23 cellular contexts compared by ENCODE assay signal in the genomic region with DNA sequence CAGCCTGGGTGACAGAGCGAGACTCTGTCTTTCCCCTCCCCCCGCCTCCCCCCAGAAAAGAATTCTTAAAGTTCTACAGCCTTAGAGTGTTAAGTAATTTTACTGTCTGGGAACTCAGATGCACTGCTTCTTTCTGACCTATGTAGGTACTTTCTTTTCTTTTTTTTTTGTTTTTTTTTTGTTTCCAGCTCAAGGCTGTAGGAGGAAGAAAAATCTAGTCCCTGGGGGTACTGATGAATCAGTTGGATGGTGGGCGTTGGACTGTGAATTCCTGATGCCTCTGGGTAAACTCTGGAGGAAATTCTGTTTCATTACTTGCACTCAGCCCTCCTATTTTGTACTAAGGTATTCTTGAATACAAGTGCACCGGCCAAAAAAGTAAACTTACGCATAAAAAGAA. TPM values are rescaled to one million over a fixed set of nuclear protein-coding genes. Genes with fewer than 3 reads are reported as not detected.
DNase-seq lines count a peak whose midpoint lies in the region; ATAC-seq lines count a peak whose summit lies in the region.
"Had no signal": no experiment of that assay in that cellular context is flagged by ENCODE, and none has a peak within 500 bp of the region (broad histone marks: within the 10 kb centered on the region; RNA-seq: fewer than 3 reads in every experiment).

No MANE protein-coding gene starts in this region.

- 100% methylated on average over 2 of the region's 5 CpGs for WGBS in mesenchymal stem cell

- intact Hi-C loops in CD4-positive, alpha-beta memory T cell (cut with micrococcal nuclease) = loop anchor here (10.0 kb wide), 1 partner anchor 297 kb away; a partner anchor contains a TSS

- H3K4me3 ChIP-seq in CD4-positive, alpha-beta memory T cell (ENCODE audit: low read length in 2 of 2) = no peak overlapping the region
- H3K4me3 ChIP-seq in adipocyte (ENCODE audit: low read length) = no peak overlapping the region
- peak overlapping the region in 1 of 2 experiments; percentile 22 for H3K4me3 ChIP-seq in mesenchymal stem cell (ENCODE audit: insufficient read depth in 1 of 2, low read depth in 1 of 2, low read length in 2 of 2)
- H3K4me3 ChIP-seq: coronary artery, right atrium auricular region, thyroid gland had no signal

- H3K27ac ChIP-seq in CD4-positive, alpha-beta memory T cell (ENCODE audit: low read depth, low read length) = no peak overlapping the region
- no peak overlapping the region for H3K27ac ChIP-seq in mesenchymal stem cell (ENCODE audit: low read length, poor library complexity, severe bottlenecking)
- H3K27ac ChIP-seq: coronary artery, right atrium auricular region, thyroid gland had no signal

- in situ Hi-C loops in ACHN (cut with HindIII; ENCODE audit: low pct_ligation_motif_present, low pct_unique_long_range_greater_than_20kb, low sequenced_read_pairs) = no loop called here
- in situ Hi-C loops in KBM-7 (cut with MboI; ENCODE audit: low pct_unique_long_range_greater_than_20kb, low sequenced_read_pairs) = no loop called here

- no peak overlapping the region for H2AFZ ChIP-seq in mesenchymal stem cell (ENCODE audit: low read depth, low read length)

- ATAC-seq in HG02938 (IDR thresholded peaks at IDR 0.05; ENCODE audit: unreplicated experiment) = no peak
- ATAC-seq: natural killer cell treated with Interleukin-12 subunit alpha and Interleukin-12 subunit beta and Interleukin-15 and Interleukin-18, amount 100 ng/mL, for 72 hours had no signal

- no peak overlapping the region for H2BK12ac ChIP-seq in mesenchymal stem cell (ENCODE audit: low read length in 2 of 2)

- H3K14ac ChIP-seq in mesenchymal stem cell (ENCODE audit: low read length in 2 of 2) = no peak overlapping the region

- peaks cover 39% of the 10 kb centered on the region for H3K79me1 ChIP-seq in mesenchymal stem cell (replicated peaks; ENCODE audit: low read length, poor library complexity, severe bottlenecking)

- H3K9ac ChIP-seq in adipocyte (ENCODE audit: low read length) (no peak overlapping the region), mesenchymal stem cell (ENCODE audit: low read length) (peak overlapping the region; percentile 31)

- H3K4ac ChIP-seq in mesenchymal stem cell (ENCODE audit: low read depth in 1 of 2, low read length in 2 of 2) = no peak overlapping the region

- H4K8ac ChIP-seq in mesenchymal stem cell (ENCODE audit: low read length) = no peak overlapping the region

- no peak overlapping the region for H2AK5ac ChIP-seq in mesenchymal stem cell (ENCODE audit: low read length, severe bottlenecking)

- no peaks in the 10 kb centered on the region for H3K27me3 ChIP-seq in CD4-positive, alpha-beta memory T cell (ENCODE audit: insufficient read depth, low read length)
- H3K27me3 ChIP-seq in adipocyte (replicated peaks; ENCODE audit: control insufficient read depth, insufficient read depth, low read length) (no peaks in the 10 kb centered on the region), mesenchymal stem cell (ENCODE audit: control insufficient read depth in 1 of 2, insufficient read depth in 1 of 2, low read length in 2 of 2) (no peaks in the 10 kb centered on the region)
- H3K27me3 ChIP-seq: right atrium auricular region, thyroid gland had no signal

- H2BK15ac ChIP-seq in mesenchymal stem cell (ENCODE audit: low read depth, poor library complexity, severe bottlenecking) = no peak overlapping the region

- H3K4me1 ChIP-seq in CD4-positive, alpha-beta memory T cell (ENCODE audit: insufficient read depth, low read length) = peaks cover 23% of the 10 kb centered on the region
- H3K4me1 ChIP-seq in adipocyte (ENCODE audit: control insufficient read depth, insufficient read depth, low read length) = peaks cover 13% of the 10 kb centered on the region
- peaks cover 14% of the 10 kb centered on the region for H3K4me1 ChIP-seq in mesenchymal stem cell (ENCODE audit: control insufficient read depth, insufficient read depth, low read depth, low read length)

- no peak overlapping the region for H3K4me3 Mint-ChIP-seq in CD4-positive, alpha-beta memory T cell
- H3K4me3 Mint-ChIP-seq: immature natural killer cell; natural killer cell treated with Interleukin-12 subunit alpha and Interleukin-12 subunit beta and Interleukin-15 and Interleukin-18, amount 100 ng/mL, for 72 hours had no signal

- no peak overlapping the region for H3K18ac ChIP-seq in mesenchymal stem cell (ENCODE audit: low read depth in 1 of 2, low read length in 2 of 2)

- H3K27me3 Mint-ChIP-seq in CD4-positive, alpha-beta memory T cell = no peaks in the 10 kb centered on the region
- H3K27me3 Mint-ChIP-seq: natural killer cell treated with Interleukin-12 subunit alpha and Interleukin-12 subunit beta and Interleukin-15 and Interleukin-18, amount 100 ng/mL, for 72 hours had no signal

- no peak overlapping the region for H2BK120ac ChIP-seq in mesenchymal stem cell (ENCODE audit: low read depth, low read length)

- no peaks in the 10 kb centered on the region for H3K9me3 Mint-ChIP-seq in CD4-positive, alpha-beta memory T cell
- H3K9me3 Mint-ChIP-seq: immature natural killer cell; natural killer cell treated with Interleukin-12 subunit alpha and Interleukin-12 subunit beta and Interleukin-15 and Interleukin-18, amount 100 ng/mL, for 72 hours had no signal

- H2BK5ac ChIP-seq in mesenchymal stem cell (ENCODE audit: low read depth, low read length, poor library complexity, severe bottlenecking) = no peak overlapping the region

- no peak overlapping the region for H3K23ac ChIP-seq in mesenchymal stem cell (ENCODE audit: low read length in 2 of 2)

- CTCF ChIA-PET in CD4-positive, alpha-beta memory T cell (lab: Charles Lee; ENCODE audit: partially characterized antibody) = interaction anchor here (0.7 to 3.7 kb wide), 2 partner anchors 19 to 85 kb away, joined by 3 to 14 read pairs; no protein-coding TSS in a partner anchor

- peaks cover 27 to 52% (median 35%) of the 10 kb centered on the region in 4 donors for H3K4me1 Mint-ChIP-seq in CD4-positive, alpha-beta memory T cell

- peak; percentile 9 for DNase-seq in ACHN
- no peak for DNase-seq in CD4-positive, alpha-beta memory T cell
- peak; percentile 36 for DNase-seq in adipocyte (ENCODE audit: low read depth)
- no peak for DNase-seq in mesenchymal stem cell
- no peak for DNase-seq in OCI-M2 (lab: John Stamatoyannopoulos, UW; ENCODE audit: unreplicated experiment)
- no peak for DNase-seq in KBM-7
- DNase-seq in Kasumi-1 (lab: John Stamatoyannopoulos, UW) = no peak
- DNase-seq: activated CD4-positive, CD25-positive, alpha-beta regulatory T cell; DMS53; glutamatergic neuron; immature natural killer cell; NCI-H146; NCI-H510A; stimulated activated CD4-positive, alpha-beta T cell treated with anti-CD3 and anti-CD28 coated beads, Interleukin-2, amount 100 ng/mL, for 48 hours; T-helper 1 cell; thyroid gland had no signal

- H3K36me3 ChIP-seq in CD4-positive, alpha-beta memory T cell (ENCODE audit: insufficient read depth, low read length) = peaks cover 46% of the 10 kb centered on the region
- H3K36me3 ChIP-seq in adipocyte (ENCODE audit: control insufficient read depth, insufficient read depth, low read length, severe bottlenecking) (peaks cover 69% of the 10 kb centered on the region), mesenchymal stem cell (ENCODE audit: control insufficient read depth in 1 of 2, insufficient read depth in 2 of 2, low read depth in 1 of 2, low read length in 2 of 2) (peaks cover 56 to 75% of the 10 kb centered on the region in 2 experiments)

- peak overlapping the region in 4 of 7 donors; percentile 17 to 77 (median 67) for H3K27ac Mint-ChIP-seq in CD4-positive, alpha-beta memory T cell

- POLR2A ChIA-PET in CD4-positive, alpha-beta memory T cell (lab: Charles Lee; ENCODE audit: partially characterized antibody) = interaction anchor here (1.3 kb wide), 1 partner anchor 39 kb away, joined by 3 read pairs; no protein-coding TSS in a partner anchor

- H3K36me3 Mint-ChIP-seq in CD4-positive, alpha-beta memory T cell = peaks cover 21 to 74% of the 10 kb centered on the region in 2 donors

- no peak overlapping the region for H4K91ac ChIP-seq in mesenchymal stem cell (ENCODE audit: low read length)

- H3K4me2 ChIP-seq in mesenchymal stem cell (ENCODE audit: low read length, poor library complexity, severe bottlenecking) = no peak overlapping the region

- no peaks in the 10 kb centered on the region for H3K9me3 ChIP-seq in CD4-positive, alpha-beta memory T cell (ENCODE audit: control insufficient read depth in 1 of 2, low read length in 2 of 2)
- H3K9me3 ChIP-seq in adipocyte (ENCODE audit: control insufficient read depth, low read length) = no peaks in the 10 kb centered on the region
- no peaks in the 10 kb centered on the region for H3K9me3 ChIP-seq in mesenchymal stem cell (ENCODE audit: control insufficient read depth, low read length)
- H3K9me3 ChIP-seq: right atrium auricular region, thyroid gland had no signal

RNA-seq across cellular contexts. Expression of a gene that starts 10.8 kb away (rescaled TPM):
- total RNA-seq in CD4-positive, alpha-beta memory T cell = 1 to 10 TPM in 1 of 2 experiments, not detected in 1; 1.1 TPM
- polyA plus RNA-seq in CD4-positive, alpha-beta memory T cell = under 1 TPM in 1 of 2 donors, not detected in 1; 0.75 TPM
- not detected for polyA plus RNA-seq in mesenchymal stem cell (2013, experiment 1 of 2)
- not detected for polyA plus RNA-seq in mesenchymal stem cell (2013, experiment 2 of 2)
- total RNA-seq: HT-29, M059J, right atrium auricular region had no signal
- polyA plus RNA-seq: BJ had no signal

RNA-seq across cellular contexts. Expression of a gene that starts 33.7 kb away (rescaled TPM):
- 10 to 100 TPM; 76.1 to 79.3 TPM for total RNA-seq in CD4-positive, alpha-beta memory T cell
- polyA plus RNA-seq in CD4-positive, alpha-beta memory T cell = 10 to 100 TPM in 1 of 2 donors, 1 to 10 TPM in 1; 8.4 to 20.1 TPM
- polyA plus RNA-seq in mesenchymal stem cell (2013, experiment 1 of 2) = 17.8 TPM
- 17.5 TPM for polyA plus RNA-seq in mesenchymal stem cell (2013, experiment 2 of 2)

RNA-seq across cellular contexts. Expression of a gene that starts 39.0 kb away (rescaled TPM):
- 10 to 100 TPM; 64.1 to 67.9 TPM for total RNA-seq in CD4-positive, alpha-beta memory T cell
- polyA plus RNA-seq in CD4-positive, alpha-beta memory T cell = 100 to 1,000 TPM; 131 to 155 TPM
- 246 TPM for polyA plus RNA-seq in mesenchymal stem cell (2013, experiment 1 of 2)
- 245 TPM for polyA plus RNA-seq in mesenchymal stem cell (2013, experiment 2 of 2)

Comparison
In these comparisons a context has a peak if more than half of its experiments do, and no peak if none do; other contexts are left out.
1. DNase-seq: peak in ACHN (single experiment) and adipocyte (single experiment); none in CD4-positive, alpha-beta memory T cell (0 of 5), mesenchymal stem cell (single experiment), OCI-M2 (single experiment), KBM-7 (single experiment) and Kasumi-1 (0 of 2).